27 cellular contexts compared by ENCODE assay signal in genomic region chr22:18991828-18992442, GRCh38.
"Had no signal": no experiment of that assay in that cellular context is flagged by ENCODE, and none has a peak within 500 bp of the region (broad histone marks: within the 10 kb centered on the region; RNA-seq: fewer than 3 reads in every experiment).

No MANE protein-coding gene starts in this region.

- H3K4me3 Mint-ChIP-seq: dendritic cell treated with granulocyte-macrophage colony-stimulating factor and Interleukin-4, amounts not matched to agents 40 ng/mL and 50 ng/mL, for 4 days; endodermal cell; naive thymus-derived CD8-positive, alpha-beta T cell; nephron progenitor cell had no signal

- H3K4me1 ChIP-seq: gastroesophageal sphincter, heart left ventricle, left lung, stomach, tibial artery, upper lobe of right lung, uterus had no signal

- H3K36me3 ChIP-seq: gastroesophageal sphincter, heart left ventricle, left lung, ovary, right lobe of liver, stomach, tibial artery, upper lobe of right lung, uterus had no signal

- H3K36me3 Mint-ChIP-seq: naive thymus-derived CD8-positive, alpha-beta T cell had no signal

- H3K9me3 Mint-ChIP-seq: dendritic cell treated with granulocyte-macrophage colony-stimulating factor and Interleukin-4, amounts not matched to agents 40 ng/mL and 50 ng/mL, for 4 days; endodermal cell; naive thymus-derived CD8-positive, alpha-beta T cell; nephron progenitor cell had no signal

- H3K27ac Mint-ChIP-seq: dendritic cell treated with granulocyte-macrophage colony-stimulating factor and Interleukin-4, amounts not matched to agents 40 ng/mL and 50 ng/mL, for 4 days; endodermal cell; naive thymus-derived CD8-positive, alpha-beta T cell; nephron progenitor cell had no signal

- H3K4me3 ChIP-seq: gastroesophageal sphincter, heart left ventricle, hepatocyte, left lung, ovary, right lobe of liver, smooth muscle cell, stomach, tibial artery, upper lobe of right lung, uterus had no signal

- ATAC-seq: gastroesophageal sphincter; heart left ventricle; left lung; naive thymus-derived CD8-positive, alpha-beta T cell; right lobe of liver; upper lobe of right lung had no signal

- H3K27ac ChIP-seq: epithelial cell of prostate, gastroesophageal sphincter, heart left ventricle, hepatocyte, left lung, ovary, right lobe of liver, stomach, tibial artery, upper lobe of right lung, uterus had no signal

- H3K9me3 ChIP-seq: gastroesophageal sphincter, heart left ventricle, left lung, ovary, right lobe of liver, stomach, tibial artery, upper lobe of right lung, uterus had no signal

- DNase-seq: central memory CD4-positive, alpha-beta T cell; effector CD8-positive, alpha-beta T cell; endodermal cell; foreskin fibroblast; heart left ventricle; kidney; mammary epithelial cell; mesendoderm; naive thymus-derived CD8-positive, alpha-beta T cell; nephron progenitor cell; occipital lobe; ovary; right lobe of liver; stimulated activated CD4-positive, alpha-beta T cell treated with anti-CD3 and anti-CD28 coated beads, Interleukin-12 subunit alpha, Interleukin-12 subunit beta, amount 100 ng/mL, for 4 hours; stimulated activated CD4-positive, alpha-beta T cell treated with anti-CD3 and anti-CD28 coated beads, Interleukin-1b, Interleukin-23, amount 100 ng/mL, for 48 hours; stimulated activated CD4-positive, alpha-beta T cell treated with anti-CD3 and anti-CD28 coated beads, Interleukin-4, amount 100 ng/mL, for 1 hour; stimulated activated naive CD4-positive, alpha-beta T cell treated with Interleukin-2 at 50 U/mL for 16 hours; stomach; tibial artery; upper lobe of right lung; uterus had no signal

- H3K27me3 ChIP-seq: ovary, right lobe of liver, uterus had no signal

- H3K4me1 Mint-ChIP-seq: naive thymus-derived CD8-positive, alpha-beta T cell had no signal
